Comparison of ENCODE assay signal across 8 cellular contexts in the genomic region with DNA sequence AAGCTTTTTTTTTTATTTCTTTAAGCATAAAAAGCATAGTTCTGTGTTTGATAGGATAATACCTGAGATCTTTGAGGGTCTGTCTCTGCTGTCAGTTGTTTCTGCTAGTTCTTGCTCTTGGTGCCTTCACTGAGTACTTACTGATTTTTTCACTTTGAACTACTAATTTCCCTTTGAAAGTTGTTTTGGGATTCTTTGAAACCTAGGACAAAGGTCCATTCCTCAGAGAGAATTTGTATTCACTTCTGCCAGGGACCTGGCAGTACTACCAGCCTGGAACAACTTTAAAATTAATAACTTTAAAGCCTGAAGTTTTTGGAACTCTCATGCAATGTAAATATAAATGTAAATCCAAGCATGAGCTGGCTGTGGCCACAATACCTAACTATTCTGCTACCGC.
"Had no signal": no experiment of that assay in that cellular context is flagged by ENCODE, and none has a peak within 500 bp of the region (broad histone marks: within the 10 kb centered on the region; RNA-seq: fewer than 3 reads in every experiment).

No MANE protein-coding gene starts in this region.

- H2AFZ ChIP-seq: GM23248 had no signal

- FAIRE-seq: H1, H54, K562 had no signal

- H3K27ac ChIP-seq: GM23248, HL-60 had no signal

- H3K4me3 ChIP-seq: GM23248, K562 had no signal

- ATAC-seq: K562 had no signal

- DNase-seq: GM23248, H9, HCEC 1CT, IMR-90 had no signal

- H3K9ac ChIP-seq: GM23248 had no signal
